In the genomic region with DNA sequence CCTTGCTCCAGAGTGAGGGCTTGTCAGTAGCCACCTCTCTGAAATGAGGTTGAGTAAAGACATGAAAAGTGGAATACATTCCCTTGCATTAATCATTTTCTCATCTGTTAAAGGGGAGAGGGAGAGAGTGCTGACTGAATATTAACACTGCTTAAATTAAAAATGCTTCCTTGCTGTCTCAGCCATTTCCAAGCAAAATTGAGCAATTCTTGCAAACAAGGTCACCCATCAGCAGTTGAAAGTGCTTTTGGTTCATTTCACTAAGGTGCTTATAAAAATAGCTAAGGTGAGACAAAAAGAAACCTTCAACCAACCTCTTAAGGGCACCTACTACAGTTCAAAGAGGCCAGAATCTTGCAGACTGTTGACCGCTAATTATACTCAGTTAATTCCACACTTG, we compare ENCODE assay signal across 14 cellular contexts.
DNase-seq lines count a peak whose midpoint lies in the region; ATAC-seq and TF ChIP-seq lines count a peak whose summit lies in the region.
"Had no signal": no experiment of that assay in that cellular context is flagged by ENCODE, and none has a peak within 500 bp of the region (broad histone marks: within the 10 kb centered on the region; RNA-seq: fewer than 3 reads in every experiment).

No MANE protein-coding gene starts in this region.

- H2BK15ac ChIP-seq in neuronal stem cell (ENCODE audit: low read length), result no peak overlapping the region

- no peak overlapping the region for H3K4me3 ChIP-seq in heart left ventricle
- no peak overlapping the region for H3K4me3 ChIP-seq in left lung
- no peak overlapping the region for H3K4me3 ChIP-seq in neuronal stem cell (ENCODE audit: low read length in 2 of 2)
- H3K4me3 ChIP-seq: BLaER1 treated with 17β-estradiol and CSF1 and Interleukin-3, amounts not matched to agents 10 nM and 100 nM had no signal

- H3K23ac ChIP-seq in neuronal stem cell (ENCODE audit: low read depth, low read length, poor library complexity), result no peak overlapping the region

- H3K4me1 ChIP-seq in heart left ventricle, result peaks cover 0 to 56% (median 14%) of the 10 kb centered on the region in 12 donors
- H3K4me1 ChIP-seq in left lung, result no peaks in the 10 kb centered on the region
- no peaks in the 10 kb centered on the region for H3K4me1 ChIP-seq in neuronal stem cell (ENCODE audit: control insufficient read depth in 2 of 2, insufficient read depth in 1 of 2, low read depth in 1 of 2, low read length in 2 of 2)
- H3K4me1 ChIP-seq: BLaER1 treated with 17β-estradiol and CSF1 and Interleukin-3, amounts not matched to agents 10 nM and 100 nM had no signal

- H2AK5ac ChIP-seq in neuronal stem cell (ENCODE audit: low read depth, low read length), result no peak overlapping the region

- no peak overlapping the region for H3K14ac ChIP-seq in neuronal stem cell (ENCODE audit: low read length)

- no peak for TF ChIP-seq POLR2A in heart left ventricle (IDR thresholded peaks at IDR 0.05)

- TF ChIP-seq CTCF in heart left ventricle (IDR thresholded peaks at IDR 0.05), result no peak
- no peak for TF ChIP-seq CTCF in left lung (IDR thresholded peaks at IDR 0.05)

- H3K27ac ChIP-seq in heart left ventricle (peak overlapping the region in 7 of 12 donors; percentile 31 to 58 (median 49)), left lung (no peak overlapping the region), neuronal stem cell (replicated peaks; ENCODE audit: low read length) (no peak overlapping the region)
- H3K27ac ChIP-seq: BLaER1 treated with 17β-estradiol and CSF1 and Interleukin-3, amounts not matched to agents 10 nM and 100 nM had no signal

- no peak overlapping the region for H3K9ac ChIP-seq in neuronal stem cell (ENCODE audit: low read depth, low read length, poor library complexity)
- H3K9ac ChIP-seq: BLaER1 treated with 17β-estradiol and CSF1 and Interleukin-3, amounts not matched to agents 10 nM and 100 nM had no signal

- no peak overlapping the region for H2BK5ac ChIP-seq in neuronal stem cell (ENCODE audit: low read length)

- H2AFZ ChIP-seq in neuronal stem cell (ENCODE audit: low read length), result no peak overlapping the region

- H3K9me3 ChIP-seq in heart left ventricle (peaks cover 0 to 3% (median 0%) of the 10 kb centered on the region in 12 donors), left lung (no peaks in the 10 kb centered on the region), neuronal stem cell (replicated peaks in 1 of 2; ENCODE audit: control insufficient read depth in 2 of 2, insufficient read depth in 1 of 2, low read depth in 1 of 2, low read length in 2 of 2) (no peaks in the 10 kb centered on the region)
- H3K9me3 ChIP-seq: BLaER1 treated with 17β-estradiol and CSF1 and Interleukin-3, amounts not matched to agents 10 nM and 100 nM had no signal

- no peaks in the 10 kb centered on the region for H3K79me1 ChIP-seq in neuronal stem cell (ENCODE audit: low read depth, low read length)

- 61 to 73% (median 66%) methylated on average over 1 of the region's 1 CpG for WGBS in heart left ventricle, 4 donors
- no CpG with 5 or more reads among the region's 1 CpG for WGBS in neuronal stem cell (ENCODE audit: extremely low coverage in 2 of 2, insufficient read length in 2 of 2, insufficient replicate concordance in 1 of 2), 2 donors

- no peak for DNase-seq in heart left ventricle
- no peak for DNase-seq in Right ventricle myocardium inferior (ENCODE audit: missing footprints)
- peak; percentile 7 for DNase-seq in RPMI8226
- no peak for DNase-seq in left lung
- DNase-seq in renal cortical epithelial cell (ENCODE audit: low read depth), result peak; percentile 64
- no peak for DNase-seq in neuronal stem cell (ENCODE audit: low spot score)
- DNase-seq: ACHN; CD4-positive, CD25-positive, alpha-beta regulatory T cell; DMS53; GF-D8 had no signal

- H3K4me2 ChIP-seq in neuronal stem cell (ENCODE audit: insufficient read depth, low read length, poor library complexity, severe bottlenecking), result no peak overlapping the region
- H3K4me2 ChIP-seq: BLaER1 treated with 17β-estradiol and CSF1 and Interleukin-3, amounts not matched to agents 10 nM and 100 nM had no signal

- ATAC-seq in heart left ventricle, result no peak
- ATAC-seq in Right ventricle myocardium inferior, result no peak
- peak; percentile 83 for ATAC-seq in left lung
- ATAC-seq in HG03095 (IDR thresholded peaks at IDR 0.05; ENCODE audit: unreplicated experiment), result no peak
- no peak for ATAC-seq in GM21529 (IDR thresholded peaks at IDR 0.05; ENCODE audit: unreplicated experiment)
- ATAC-seq: HCT116 had no signal

- H3K27me3 ChIP-seq in heart left ventricle (no peaks in the 10 kb centered on the region), left lung (no peaks in the 10 kb centered on the region), neuronal stem cell (ENCODE audit: control insufficient read depth in 3 of 3, insufficient read depth in 3 of 3, low read depth in 1 of 3, low read length in 3 of 3) (no peaks in the 10 kb centered on the region)
- H3K27me3 ChIP-seq: BLaER1 treated with 17β-estradiol and CSF1 and Interleukin-3, amounts not matched to agents 10 nM and 100 nM had no signal

- intact Hi-C loops in heart left ventricle (cut with DNase I), result no loop called here
- intact Hi-C loops in Right ventricle myocardium inferior (cut with DNase I), result loop anchor here (5.0 kb wide), 1 partner anchor 230 kb away; no protein-coding TSS in a partner anchor
- intact Hi-C loops in left lung (cut with DNase I), result no loop called here

- H3K18ac ChIP-seq in neuronal stem cell (ENCODE audit: low read length), result no peak overlapping the region

- H4K8ac ChIP-seq in neuronal stem cell (ENCODE audit: low read depth, low read length), result no peak overlapping the region

- no peak overlapping the region for H2BK12ac ChIP-seq in neuronal stem cell (ENCODE audit: low read length)

- H3K4ac ChIP-seq in neuronal stem cell (ENCODE audit: low read length), result no peak overlapping the region

- H3K36me3 ChIP-seq in heart left ventricle, result peaks cover 0 to 89% (median 45%) of the 10 kb centered on the region in 9 donors
- H3K36me3 ChIP-seq in left lung, result no peaks in the 10 kb centered on the region
- H3K36me3 ChIP-seq in neuronal stem cell (replicated peaks in 1 of 2; ENCODE audit: control insufficient read depth in 2 of 2, insufficient read depth in 2 of 2, low read length in 2 of 2), result no peaks in the 10 kb centered on the region
- H3K36me3 ChIP-seq: BLaER1 treated with 17β-estradiol and CSF1 and Interleukin-3, amounts not matched to agents 10 nM and 100 nM had no signal

- no peak overlapping the region for H4K91ac ChIP-seq in neuronal stem cell (ENCODE audit: low read depth, low read length, poor library complexity)

- H2BK120ac ChIP-seq in neuronal stem cell (ENCODE audit: low read depth, low read length), result no peak overlapping the region

Comparison
In these comparisons a context has a peak if more than half of its experiments do, and no peak if none do; other contexts are left out.
1. DNase-seq: peak in RPMI8226 (single experiment) and renal cortical epithelial cell (single experiment); none in heart left ventricle (0 of 5), Right ventricle myocardium inferior (single experiment), left lung (0 of 2) and neuronal stem cell (single experiment).
2. H3K27ac ChIP-seq: peak in heart left ventricle (7 of 12); none in left lung (0 of 2) and neuronal stem cell (single experiment).